1 cellular context compared by ENCODE assay signal in genomic region chr22:31944700-31945477, GRCh38.
TF ChIP-seq lines count a peak whose summit lies in the region.

No MANE protein-coding gene starts in this region.

TF ChIP-seq in HepG2, 621 proteins besides CTCF, POLR2A, EP300 and RAD21 (continued from another document and continues in another):
- TF ChIP-seq EEA1 (CRISPR knock-in tag; IDR thresholded peaks at IDR 0.05; ENCODE audit: borderline replicate concordance) (no peak), TFDP2 (CRISPR knock-in tag; IDR thresholded peaks at IDR 0.05) (peak; percentile 56), PHF8 (CRISPR knock-in tag; IDR thresholded peaks at IDR 0.05) (peak; percentile 40; the same call in 1 of the 2 replicates), ETV5 (CRISPR knock-in tag; IDR thresholded peaks at IDR 0.05; ENCODE audit: borderline replicate concordance) (peak; percentile 6; the same call in 1 of the 2 replicates), SAP130 (CRISPR knock-in tag; IDR thresholded peaks at IDR 0.05; ENCODE audit: low read depth) (peak; percentile 40), GATAD2A (CRISPR knock-in tag; IDR thresholded peaks at IDR 0.05) (no peak), GFI1 (CRISPR knock-in tag; IDR thresholded peaks at IDR 0.05; ENCODE audit: borderline replicate concordance) (no peak), MAZ (IDR thresholded peaks at IDR 0.05; ENCODE audit: borderline replicate concordance, low read depth, low read length) (no peak), MAZ (CRISPR knock-in tag; IDR thresholded peaks at IDR 0.05; ENCODE audit: low read depth) (no peak), TARDBP (CRISPR knock-in tag; IDR thresholded peaks at IDR 0.05) (no peak), ERF (CRISPR knock-in tag; IDR thresholded peaks at IDR 0.05) (0 out of 2 replicates have a peak, but pooled peaks have one; percentile 23), ARNTL (CRISPR knock-in tag; IDR thresholded peaks at IDR 0.05) (no peak), ZNF784 (CRISPR knock-in tag; IDR thresholded peaks at IDR 0.05; ENCODE audit: borderline replicate concordance) (no peak), ZNF331 (CRISPR knock-in tag; IDR thresholded peaks at IDR 0.05) (no peak), ZNF775 (CRISPR knock-in tag; IDR thresholded peaks at IDR 0.05; ENCODE audit: borderline replicate concordance) (no peak), ZNF710 (CRISPR knock-in tag; IDR thresholded peaks at IDR 0.05; ENCODE audit: borderline replicate concordance) (no peak), HBP1 (CRISPR knock-in tag; IDR thresholded peaks at IDR 0.05; ENCODE audit: low read depth) (no peak), RBFOX2 (IDR thresholded peaks at IDR 0.05; ENCODE audit: low read depth, low read length) (peak; percentile 67), MED8 (CRISPR knock-in tag; IDR thresholded peaks at IDR 0.05; ENCODE audit: insufficient replicate concordance) (peak; percentile 48), ZNF674 (CRISPR knock-in tag; IDR thresholded peaks at IDR 0.05; ENCODE audit: low read depth) (0 out of 2 replicates have a peak, but pooled peaks have one; percentile 61), ZNF550 (CRISPR knock-in tag; IDR thresholded peaks at IDR 0.05; ENCODE audit: borderline replicate concordance) (0 out of 2 replicates have a peak, but pooled peaks have one; percentile 29), PHF20 (CRISPR knock-in tag; IDR thresholded peaks at IDR 0.05) (no peak), ZBTB2 (CRISPR knock-in tag; IDR thresholded peaks at IDR 0.05; ENCODE audit: low read depth) (peak; percentile 89), TBX2 (CRISPR knock-in tag; IDR thresholded peaks at IDR 0.05; ENCODE audit: borderline replicate concordance) (peak; percentile 14; the same call in 1 of the 2 replicates), KMT2A (CRISPR knock-in tag; IDR thresholded peaks at IDR 0.05) (0 out of 2 replicates have a peak, but pooled peaks have one; percentile 20), ZNF841 (CRISPR knock-in tag; IDR thresholded peaks at IDR 0.05; ENCODE audit: borderline replicate concordance) (no peak), RARA (CRISPR knock-in tag; IDR thresholded peaks at IDR 0.05) (0 out of 2 replicates have a peak, but pooled peaks have one; percentile 14), CHD2 (IDR thresholded peaks at IDR 0.05; ENCODE audit: low read depth, low read length) (no peak), ZNF225 (CRISPR knock-in tag; IDR thresholded peaks at IDR 0.05) (peak; percentile 79; the same call in 1 of the 2 replicates), ETS1 (CRISPR knock-in tag; IDR thresholded peaks at IDR 0.05) (no peak), PLSCR1 (CRISPR knock-in tag; IDR thresholded peaks at IDR 0.05; ENCODE audit: borderline replicate concordance) (no peak), ZFP82 (CRISPR knock-in tag; IDR thresholded peaks at IDR 0.05; ENCODE audit: borderline replicate concordance) (peak; percentile 22; the same call in 1 of the 2 replicates), PHB2 (IDR thresholded peaks at IDR 0.05; ENCODE audit: partially characterized antibody) (no peak), ARNT2 (CRISPR knock-in tag; IDR thresholded peaks at IDR 0.05; ENCODE audit: low read depth) (peak; percentile 86), SNAI1 (CRISPR knock-in tag; IDR thresholded peaks at IDR 0.05; ENCODE audit: borderline replicate concordance) (no peak), CCAR2 (optimal IDR thresholded peaks at IDR 0.05; ENCODE audit: low read depth, low read length) (no peak), ETV6 (CRISPR knock-in tag; conservative IDR thresholded peaks at IDR 0.05) (no peak), MATR3 (CRISPR knock-in tag; IDR thresholded peaks at IDR 0.05) (no peak), MBD4 (IDR thresholded peaks at IDR 0.05; ENCODE audit: borderline replicate concordance, low read length) (no peak), MTF1 (CRISPR knock-in tag; IDR thresholded peaks at IDR 0.05) (no peak), GABPA (IDR thresholded peaks at IDR 0.05; ENCODE audit: low read depth, low read length) (peak; percentile 21; the same call in 1 of the 2 replicates), GABPA (CRISPR knock-in tag; IDR thresholded peaks at IDR 0.05; ENCODE audit: low read depth) (0 out of 2 replicates have a peak, but pooled peaks have one; percentile 12), ZFX (CRISPR knock-in tag; IDR thresholded peaks at IDR 0.05; ENCODE audit: low read depth) (peak; percentile 53), PRDM4 (CRISPR knock-in tag; IDR thresholded peaks at IDR 0.05; ENCODE audit: borderline replicate concordance) (no peak), SP4 (CRISPR knock-in tag; IDR thresholded peaks at IDR 0.05) (peak; percentile 64), DPF2 (CRISPR knock-in tag; IDR thresholded peaks at IDR 0.05; ENCODE audit: borderline replicate concordance, low read depth) (no peak), STAG1 (CRISPR knock-in tag; IDR thresholded peaks at IDR 0.05) (no peak), CBX1 (IDR thresholded peaks at IDR 0.05; ENCODE audit: low read depth) (peak; percentile 0), TAF1 (CRISPR knock-in tag; IDR thresholded peaks at IDR 0.05) (peak; percentile 10; the same call in 1 of the 2 replicates), ELF4 (CRISPR knock-in tag; IDR thresholded peaks at IDR 0.05; ENCODE audit: borderline replicate concordance) (no peak), SMYD3 (CRISPR knock-in tag; IDR thresholded peaks at IDR 0.05) (no peak), TP53 (CRISPR knock-in tag; conservative IDR thresholded peaks at IDR 0.05) (no peak), SP2 (CRISPR knock-in tag; IDR thresholded peaks at IDR 0.05) (no peak; the same call in 1 of the 2 replicates), GRHL1 (CRISPR knock-in tag; conservative IDR thresholded peaks at IDR 0.05) (no peak), YEATS4 (CRISPR knock-in tag; IDR thresholded peaks at IDR 0.05; ENCODE audit: borderline replicate concordance) (peak; percentile 49), ZBTB3 (CRISPR knock-in tag; IDR thresholded peaks at IDR 0.05; ENCODE audit: borderline replicate concordance, low read depth) (no peak), SNAPC5 (CRISPR knock-in tag; IDR thresholded peaks at IDR 0.05; ENCODE audit: borderline replicate concordance) (0 out of 2 replicates have a peak, but pooled peaks have one; percentile 26), CEBPB (IDR thresholded peaks at IDR 0.05; ENCODE audit: borderline replicate concordance, low read depth, low read length) (no peak), PLRG1 (conservative IDR thresholded peaks at IDR 0.05) (no peak), NFYB (CRISPR knock-in tag; IDR thresholded peaks at IDR 0.05) (no peak), HES4 (CRISPR knock-in tag; IDR thresholded peaks at IDR 0.05; ENCODE audit: borderline replicate concordance) (peak; percentile 90), ZNF776 (CRISPR knock-in tag; IDR thresholded peaks at IDR 0.05) (0 out of 2 replicates have a peak, but pooled peaks have one; percentile 14), HOXD1 (CRISPR knock-in tag; IDR thresholded peaks at IDR 0.05) (peak; percentile 28; the same call in 1 of the 2 replicates), RFX1 (IDR thresholded peaks at IDR 0.05) (no peak)
